Comparison of ENCODE assay signal across 18 cellular contexts in the genomic region with DNA sequence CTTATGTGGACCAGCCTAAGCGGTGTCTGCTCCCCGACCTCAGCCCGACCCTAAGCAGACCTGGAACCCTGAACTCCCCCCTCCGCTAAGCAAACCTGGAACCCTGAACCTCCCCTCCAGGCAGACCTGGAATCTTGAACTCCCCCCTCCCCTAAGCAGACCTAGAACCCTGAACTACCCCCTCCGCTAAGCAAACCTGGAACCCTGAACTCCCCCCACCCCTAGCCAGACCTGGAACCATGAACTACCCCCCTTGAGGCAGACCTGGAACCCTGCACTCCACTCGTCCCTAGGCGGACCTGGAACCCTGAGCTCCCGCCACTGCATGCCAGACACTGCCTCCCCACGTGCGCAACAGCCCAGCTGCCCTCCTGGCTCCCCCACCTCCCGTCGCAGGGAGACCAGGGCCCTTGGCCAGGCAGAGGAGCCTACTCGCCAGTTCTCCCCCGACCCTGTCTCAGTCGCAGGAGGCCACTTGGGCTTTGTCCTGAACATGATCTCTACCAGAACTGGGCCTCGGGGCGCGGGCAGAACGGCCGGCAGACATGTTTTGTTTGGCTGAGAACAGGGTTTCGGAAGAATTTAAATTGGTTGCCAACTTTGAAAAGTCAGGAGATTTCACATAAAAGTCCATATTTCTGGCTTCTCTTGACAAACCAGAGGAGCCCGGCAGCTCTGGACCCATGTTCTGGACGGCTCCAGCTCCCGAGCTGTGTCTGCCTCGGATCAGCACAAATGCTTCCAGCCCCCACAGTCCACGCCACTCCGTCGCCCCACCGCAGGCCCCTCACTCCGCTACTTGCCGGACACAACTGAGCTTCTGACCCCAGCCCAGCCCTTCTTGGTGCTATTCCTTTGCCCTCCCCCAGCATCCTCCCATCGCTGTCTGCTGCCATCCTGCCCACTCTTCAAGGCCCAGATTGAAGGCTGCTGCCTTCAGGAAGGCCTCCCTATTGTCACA. TPM values are rescaled to one million over a fixed set of nuclear protein-coding genes. Genes with fewer than 3 reads are reported as not detected.
DNase-seq lines count a peak whose midpoint lies in the region; ATAC-seq and TF ChIP-seq lines count a peak whose summit lies in the region.
"Had no signal": no experiment of that assay in that cellular context is flagged by ENCODE, and none has a peak within 500 bp of the region (broad histone marks: within the 10 kb centered on the region; RNA-seq: fewer than 3 reads in every experiment).

No MANE protein-coding gene starts in this region.

- no peaks in the 10 kb centered on the region for H3K36me3 ChIP-seq in BLaER1 treated with 17β-estradiol and CSF1 and Interleukin-3, amounts not matched to agents 10 nM and 100 nM
- no peaks in the 10 kb centered on the region for H3K36me3 ChIP-seq in neuronal stem cell (replicated peaks in 1 of 2; ENCODE audit: control insufficient read depth in 2 of 2, insufficient read depth in 2 of 2, low read length in 2 of 2)
- H3K36me3 ChIP-seq: cardiac muscle cell, prostate gland had no signal

- peak overlapping the region; percentile 90 for H3K23ac ChIP-seq in neuronal stem cell (ENCODE audit: low read depth, low read length, poor library complexity)

- H3K9ac ChIP-seq in BLaER1 treated with 17β-estradiol and CSF1 and Interleukin-3, amounts not matched to agents 10 nM and 100 nM: 0 out of 22 replicates have a peak overlapping the region, but pooled peaks of 1 of the 11 experiments have one; percentile 1
- H3K9ac ChIP-seq in neuronal stem cell (ENCODE audit: low read depth, low read length, poor library complexity): peak overlapping the region; percentile 72

- H3K27ac ChIP-seq in BLaER1 treated with 17β-estradiol and CSF1 and Interleukin-3, amounts not matched to agents 10 nM and 100 nM: no peak overlapping the region
- no peak overlapping the region for H3K27ac ChIP-seq in neuronal stem cell (replicated peaks; ENCODE audit: low read length)
- H3K27ac ChIP-seq: cardiac muscle cell, prostate gland had no signal

- peak overlapping the region; percentile 76 for H2AK5ac ChIP-seq in neuronal stem cell (ENCODE audit: low read depth, low read length)

- peak overlapping the region in 2 of 5 experiments; percentile 4 to 11 for H3K4me3 Mint-ChIP-seq in brain
- H3K4me3 Mint-ChIP-seq: activated naive CD4-positive, alpha-beta T cell treated with anti-CD3 and anti-CD28 coated beads, Interleukin-2, amount 10 ng/mL, durations not matched to agents 7 days and 5 days; GM23338; stimulated activated naive CD8-positive, alpha-beta T cell treated with anti-CD3 and anti-CD28 coated beads, Interleukin-15, amount 100 ng/mL, for 72 hours had no signal

- H3K4me3 ChIP-seq in BLaER1 treated with 17β-estradiol and CSF1 and Interleukin-3, amounts not matched to agents 10 nM and 100 nM: no peak overlapping the region
- no peak overlapping the region for H3K4me3 ChIP-seq in neuronal stem cell (ENCODE audit: low read length in 2 of 2)
- H3K4me3 ChIP-seq: cardiac muscle cell, GM23338, prostate gland had no signal

- no peak overlapping the region for H3K4ac ChIP-seq in neuronal stem cell (ENCODE audit: low read length)

- H4K91ac ChIP-seq in neuronal stem cell (ENCODE audit: low read depth, low read length, poor library complexity): no peak overlapping the region

- H2AFZ ChIP-seq in neuronal stem cell (ENCODE audit: low read length): no peak overlapping the region
- H2AFZ ChIP-seq: GM23338 had no signal

- no peaks in the 10 kb centered on the region for H3K9me3 ChIP-seq in BLaER1 treated with 17β-estradiol and CSF1 and Interleukin-3, amounts not matched to agents 10 nM and 100 nM (replicated peaks in 1 of 11)
- no peaks in the 10 kb centered on the region for H3K9me3 ChIP-seq in neuronal stem cell (replicated peaks in 1 of 2; ENCODE audit: control insufficient read depth in 2 of 2, insufficient read depth in 1 of 2, low read depth in 1 of 2, low read length in 2 of 2)
- H3K9me3 ChIP-seq: Caco-2, prostate gland had no signal

- peak overlapping the region; percentile 15 to 54 (median 31) for H3K27ac Mint-ChIP-seq in brain
- H3K27ac Mint-ChIP-seq: GM23338; stimulated activated naive CD8-positive, alpha-beta T cell treated with anti-CD3 and anti-CD28 coated beads, Interleukin-15, amount 100 ng/mL, for 72 hours had no signal

- no peak for TF ChIP-seq CTCF in brain (conservative IDR thresholded peaks at IDR 0.05)

- peaks cover 0 to 85% (median 10%) of the 10 kb centered on the region in 11 experiments; a peak in 17 of 22 replicates for H3K27me3 ChIP-seq in BLaER1 treated with 17β-estradiol and CSF1 and Interleukin-3, amounts not matched to agents 10 nM and 100 nM
- peaks cover 0 to 21% (median 13%) of the 10 kb centered on the region in 3 experiments for H3K27me3 ChIP-seq in neuronal stem cell (ENCODE audit: control insufficient read depth in 3 of 3, insufficient read depth in 3 of 3, low read depth in 1 of 3, low read length in 3 of 3)
- H3K27me3 ChIP-seq: cardiac muscle cell had no signal

- no peak for DNase-seq in neuronal stem cell (ENCODE audit: low spot score)
- no peak for DNase-seq in putamen (ENCODE audit: low spot score)
- no peak for DNase-seq in NCI-H1092 treated with DMSO at 0.1 percent for 48 hours (lab: John Stamatoyannopoulos, UW)
- DNase-seq: activated naive CD4-positive, alpha-beta T cell treated with anti-CD3 and anti-CD28 coated beads, Interleukin-2, amount 10 ng/mL, durations not matched to agents 7 days and 5 days; Caco-2; foreskin melanocyte; NCI-H1694 treated with DMSO at 0.1 percent for 48 hours; SIG-M5; stimulated activated CD4-positive, alpha-beta T cell treated with anti-CD3 and anti-CD28 coated beads, Interleukin-15, amount 100 ng/mL, for 24 hours; stimulated activated naive CD8-positive, alpha-beta T cell treated with anti-CD3 and anti-CD28 coated beads, Interleukin-15, amount 100 ng/mL, for 72 hours; T-helper 9 cell had no signal

- no peak overlapping the region for H4K8ac ChIP-seq in neuronal stem cell (ENCODE audit: low read depth, low read length)

- H3K4me1 Mint-ChIP-seq in brain: peaks cover 48% of the 10 kb centered on the region

- H4K20me1 ChIP-seq in BLaER1 treated with 17β-estradiol and CSF1 and Interleukin-3, amounts not matched to agents 10 nM and 100 nM: peaks cover 0 to 85% (median 12%) of the 10 kb centered on the region in 11 experiments; a peak in 13 of 22 replicates

- WGBS in neuronal stem cell (ENCODE audit: extremely low coverage in 2 of 2, insufficient read length in 2 of 2, insufficient replicate concordance in 1 of 2), 2 donors: no CpG with 5 or more reads among the region's 32 CpGs

- no peaks in the 10 kb centered on the region for H3K9me3 Mint-ChIP-seq in brain
- H3K9me3 Mint-ChIP-seq: activated naive CD4-positive, alpha-beta T cell treated with anti-CD3 and anti-CD28 coated beads, Interleukin-2, amount 10 ng/mL, durations not matched to agents 7 days and 5 days; GM23338; stimulated activated naive CD8-positive, alpha-beta T cell treated with anti-CD3 and anti-CD28 coated beads, Interleukin-15, amount 100 ng/mL, for 72 hours had no signal

- H3K4me2 ChIP-seq in BLaER1 treated with 17β-estradiol and CSF1 and Interleukin-3, amounts not matched to agents 10 nM and 100 nM: peak overlapping the region in 10 of 11 experiments; percentile 81 to 98 (median 96); a peak in 17 of 22 replicates
- no peak overlapping the region for H3K4me2 ChIP-seq in neuronal stem cell (ENCODE audit: insufficient read depth, low read length, poor library complexity, severe bottlenecking)
- H3K4me2 ChIP-seq: GM23338 had no signal

- peaks cover 3% of the 10 kb centered on the region for H3K27me3 Mint-ChIP-seq in brain

- H3K79me1 ChIP-seq in neuronal stem cell (ENCODE audit: low read depth, low read length): no peaks in the 10 kb centered on the region

- H2BK120ac ChIP-seq in neuronal stem cell (ENCODE audit: low read depth, low read length): no peak overlapping the region

- no peaks in the 10 kb centered on the region for H3K36me3 Mint-ChIP-seq in brain
- H3K36me3 Mint-ChIP-seq: activated naive CD4-positive, alpha-beta T cell treated with anti-CD3 and anti-CD28 coated beads, Interleukin-2, amount 10 ng/mL, durations not matched to agents 7 days and 5 days had no signal

- H3K4me1 ChIP-seq in BLaER1 treated with 17β-estradiol and CSF1 and Interleukin-3, amounts not matched to agents 10 nM and 100 nM: peaks cover 56 to 98% (median 86%) of the 10 kb centered on the region in 10 experiments
- peaks cover 16 to 37% of the 10 kb centered on the region in 2 donors for H3K4me1 ChIP-seq in neuronal stem cell (ENCODE audit: control insufficient read depth in 2 of 2, insufficient read depth in 1 of 2, low read depth in 1 of 2, low read length in 2 of 2)

- no peak for ATAC-seq in activated CD4-positive, CD25-positive, alpha-beta regulatory T cell treated with anti-CD3 and anti-CD28 coated beads, Interleukin-2, amount 50 U/mL, for 24 hours
- ATAC-seq: GM23338; stimulated activated naive CD8-positive, alpha-beta T cell treated with anti-CD3 and anti-CD28 coated beads, Interleukin-15, amount 100 ng/mL, for 72 hours had no signal

- no peak overlapping the region for H2BK15ac ChIP-seq in neuronal stem cell (ENCODE audit: low read length)

- H3K14ac ChIP-seq in neuronal stem cell (ENCODE audit: low read length): peak overlapping the region; percentile 75

- peak overlapping the region; percentile 44 for H3K18ac ChIP-seq in neuronal stem cell (ENCODE audit: low read length)

- H2BK5ac ChIP-seq in neuronal stem cell (ENCODE audit: low read length): peak overlapping the region; percentile 77

- H2BK12ac ChIP-seq in neuronal stem cell (ENCODE audit: low read length): peak overlapping the region; percentile 85

RNA-seq across cellular contexts. Expression of a gene that starts 9.3 kb away (rescaled TPM):
- polyA plus RNA-seq in brain (ENCODE audit: insufficient read depth, low read depth, low replicate concordance): 28.0 TPM
- polyA plus RNA-seq in neuronal stem cell (2013, experiment 1 of 2): 18.8 TPM
- polyA plus RNA-seq in neuronal stem cell (2013, experiment 2 of 2): 18.8 TPM

RNA-seq across cellular contexts. Expression of a gene that starts 34.8 kb away (rescaled TPM):
- polyA plus RNA-seq in brain (ENCODE audit: insufficient read depth, low read depth, low replicate concordance): 6.4 TPM
- polyA plus RNA-seq in neuronal stem cell (2013, experiment 1 of 2): 14.5 TPM
- 14.1 TPM for polyA plus RNA-seq in neuronal stem cell (2013, experiment 2 of 2)

RNA-seq across cellular contexts. Expression of a gene that starts 53.6 kb away (rescaled TPM):
- 5.0 TPM for polyA plus RNA-seq in brain (ENCODE audit: insufficient read depth, low read depth, low replicate concordance)
- polyA plus RNA-seq in neuronal stem cell (2013, experiment 1 of 2): 8.4 TPM
- polyA plus RNA-seq in neuronal stem cell (2013, experiment 2 of 2): 7.8 TPM

RNA-seq across cellular contexts. Expression of a gene that starts 54.4 kb away (rescaled TPM):
- not detected for polyA plus RNA-seq in brain (ENCODE audit: insufficient read depth, low read depth, low replicate concordance)
- polyA plus RNA-seq in neuronal stem cell (2013, experiment 1 of 2): not detected
- polyA plus RNA-seq in neuronal stem cell (2013, experiment 2 of 2): not detected
- polyA plus RNA-seq: liver had no signal
